Comparison of ENCODE assay signal across 23 cellular contexts in genomic region chr11:20016526-20016925, GRCh38.
"Had no signal": no experiment of that assay in that cellular context is flagged by ENCODE, and none has a peak within 500 bp of the region (broad histone marks: within the 10 kb centered on the region; RNA-seq: fewer than 3 reads in every experiment).

No MANE protein-coding gene starts in this region.

- H3K9me3 ChIP-seq: ascending aorta, SJCRH30 had no signal

- H3K27me3 ChIP-seq: ascending aorta, cardiac muscle cell, SJCRH30 had no signal

- H3K27ac ChIP-seq: ascending aorta, KMS-11, RWPE1, SJCRH30, SK-N-MC had no signal

- H3K4me1 ChIP-seq: ascending aorta had no signal

- DNase-seq: activated CD4-positive, alpha-beta T cell treated with anti-CD3 and anti-CD28 coated beads for 1 hour; activated CD4-positive, alpha-beta T cell treated with anti-CD3 and anti-CD28 coated beads for 48 hours; activated CD4-positive, CD25-positive, alpha-beta regulatory T cell; activated CD8-positive, alpha-beta T cell treated with anti-CD3 and anti-CD28 coated beads for 36 hours; activated gamma-delta T cell; activated naive CD4-positive, alpha-beta T cell treated with Interleukin-2 at 50 U/mL for 16 hours; activated naive CD8-positive, alpha-beta T cell treated with anti-CD3 and anti-CD28 coated beads, Interleukin-2, amount 10 ng/mL, durations not matched to agents 7 days and 5 days; activated T-cell treated with anti-CD3 and anti-CD28 coated beads, Interleukin-2, amount 50 U/mL, for 1 hour; amygdala; MM.1S; MV-4-11; NCI-H1436 treated with DMSO at 0.1 percent for 48 hours; NCI-H1694 treated with DMSO at 0.1 percent for 48 hours; NCI-H345; NCI-H524 treated with DMSO at 0.1 percent for 48 hours; NK-92 treated with Interleukin-12 subunit alpha and Interleukin-12 subunit beta, amount 100 ng/mL, for 24 hours; PC-3; SJCRH30 had no signal

- H3K4me3 ChIP-seq: ascending aorta, cardiac muscle cell, SJCRH30, SK-N-MC had no signal

- ATAC-seq: activated CD8-positive, alpha-beta T cell treated with anti-CD3 and anti-CD28 coated beads for 36 hours; PC-3 had no signal

- H3K36me3 ChIP-seq: cardiac muscle cell, SJCRH30 had no signal
